Comparison of ENCODE assay signal across 13 cellular contexts in the genomic region with DNA sequence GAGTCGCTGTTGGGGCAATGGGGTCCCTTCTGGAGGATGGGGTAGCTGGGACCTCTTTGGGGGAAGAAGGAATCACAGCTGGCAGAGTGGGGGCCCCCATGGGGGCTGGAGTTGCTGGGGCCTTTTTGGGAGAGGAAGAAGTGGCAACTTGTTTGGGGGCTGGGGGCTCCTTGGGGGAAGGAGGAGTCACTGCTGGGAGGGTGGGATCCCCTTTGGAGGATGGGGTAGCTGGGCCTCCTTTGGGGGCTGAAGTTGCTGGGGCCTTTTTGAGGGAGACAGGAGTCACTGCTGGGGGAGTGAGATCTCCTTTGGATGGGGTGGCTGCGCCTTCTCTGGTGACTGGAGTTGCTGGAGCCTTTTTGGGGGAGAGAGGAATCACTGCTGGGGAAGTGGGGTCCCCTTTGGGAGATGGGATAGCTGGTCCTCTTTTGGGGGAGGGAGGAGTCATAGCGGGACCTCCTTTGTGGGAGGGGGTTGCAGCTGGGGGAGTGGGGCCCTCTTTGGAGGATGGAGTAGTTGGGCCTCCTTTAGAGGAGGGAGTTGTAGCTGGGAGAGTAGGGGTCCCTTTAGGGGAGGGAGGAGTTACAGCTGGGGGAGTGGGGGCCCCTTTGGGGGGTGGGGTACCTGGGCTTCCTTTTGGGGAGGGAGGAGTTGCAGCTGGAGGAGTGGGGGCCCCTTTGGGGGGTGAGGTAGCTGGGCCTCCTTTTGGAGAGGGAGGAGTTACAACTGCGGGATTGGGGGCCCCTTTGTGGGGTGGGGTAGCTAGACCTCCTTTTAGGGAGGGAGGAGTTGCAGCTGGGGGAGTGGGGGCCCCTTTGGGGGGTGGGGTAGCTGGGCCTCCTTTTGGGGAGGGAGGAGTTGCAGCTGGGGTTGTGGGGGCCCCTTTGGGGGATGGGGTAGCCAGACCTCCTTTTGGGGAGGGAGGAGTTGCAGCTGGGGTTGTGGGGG. TPM values are rescaled to one million over a fixed set of nuclear protein-coding genes. Genes with fewer than 3 reads are reported as not detected.
DNase-seq lines count a peak whose midpoint lies in the region; ATAC-seq and TF ChIP-seq lines count a peak whose summit lies in the region.
"Had no signal": no experiment of that assay in that cellular context is flagged by ENCODE, and none has a peak within 500 bp of the region (broad histone marks: within the 10 kb centered on the region; RNA-seq: fewer than 3 reads in every experiment).

No MANE protein-coding gene starts in this region.

- H3K36me3 Mint-ChIP-seq in GM23338 (ENCODE audit: low read depth) = peaks cover 86% of the 10 kb centered on the region
- peaks cover 28% of the 10 kb centered on the region for H3K36me3 Mint-ChIP-seq in activated naive CD8-positive, alpha-beta T cell
- H3K36me3 Mint-ChIP-seq in natural killer cell treated with Interleukin-12 subunit alpha and Interleukin-12 subunit beta and Interleukin-15 and Interleukin-18, amount 100 ng/mL, for 72 hours = peaks cover 60% of the 10 kb centered on the region

- ATAC-seq in GM23338 = no peak
- ATAC-seq in natural killer cell treated with Interleukin-12 subunit alpha and Interleukin-12 subunit beta and Interleukin-15 and Interleukin-18, amount 100 ng/mL, for 72 hours = no peak
- no peak for ATAC-seq in HG03442 (IDR thresholded peaks at IDR 0.05; ENCODE audit: unreplicated experiment)

- peaks cover 55% of the 10 kb centered on the region for H3K4me1 Mint-ChIP-seq in GM23338
- H3K4me1 Mint-ChIP-seq in activated naive CD8-positive, alpha-beta T cell (ENCODE audit: low read depth) = peaks cover 63% of the 10 kb centered on the region
- peaks cover 56 to 57% of the 10 kb centered on the region in 2 donors for H3K4me1 Mint-ChIP-seq in natural killer cell treated with Interleukin-12 subunit alpha and Interleukin-12 subunit beta and Interleukin-15 and Interleukin-18, amount 100 ng/mL, for 72 hours (ENCODE audit: low read depth in 2 of 2)

- peaks cover 15% of the 10 kb centered on the region for H3K27me3 Mint-ChIP-seq in GM23338 (ENCODE audit: insufficient read depth, low read depth, poor library complexity)
- H3K27me3 Mint-ChIP-seq in activated naive CD8-positive, alpha-beta T cell = no peaks in the 10 kb centered on the region
- no peaks in the 10 kb centered on the region for H3K27me3 Mint-ChIP-seq in natural killer cell treated with Interleukin-12 subunit alpha and Interleukin-12 subunit beta and Interleukin-15 and Interleukin-18, amount 100 ng/mL, for 72 hours

- H4K20me1 ChIP-seq in BLaER1 treated with 17β-estradiol and CSF1 and Interleukin-3, amounts not matched to agents 10 nM and 100 nM = peaks cover 87 to 100% (median 94%) of the 10 kb centered on the region in 11 experiments
- H4K20me1 ChIP-seq in GM23338 (replicated peaks; ENCODE audit: insufficient read depth) = peaks cover 72% of the 10 kb centered on the region

- in situ Hi-C loops in G401 (cut with HindIII; ENCODE audit: low sequenced_read_pairs) = no loop called here

- peak overlapping the region in 9 of 11 experiments; percentile 0 to 45 (median 24); a peak in 7 of 22 replicates for H3K9ac ChIP-seq in BLaER1 treated with 17β-estradiol and CSF1 and Interleukin-3, amounts not matched to agents 10 nM and 100 nM

- peak overlapping the region; percentile 36; the same call in 2 of the 3 replicates for H3K4me3 Mint-ChIP-seq in GM23338
- H3K4me3 Mint-ChIP-seq in activated naive CD8-positive, alpha-beta T cell = peak overlapping the region; percentile 13
- H3K4me3 Mint-ChIP-seq in natural killer cell treated with Interleukin-12 subunit alpha and Interleukin-12 subunit beta and Interleukin-15 and Interleukin-18, amount 100 ng/mL, for 72 hours = no peak overlapping the region

- H3K36me3 ChIP-seq in BLaER1 treated with 17β-estradiol and CSF1 and Interleukin-3, amounts not matched to agents 10 nM and 100 nM = peaks cover 82 to 96% (median 89%) of the 10 kb centered on the region in 11 experiments
- H3K36me3 ChIP-seq in GM23338 (ENCODE audit: insufficient read depth) = peaks cover 66% of the 10 kb centered on the region

- DNase-seq in GM23338 (ENCODE audit: low spot score) (no peak), GM10266 (ENCODE audit: extremely low spot score) (no peak), G401 (ENCODE audit: low spot score) (no peak)
- no peak for DNase-seq in natural killer cell treated with Interleukin-12 subunit alpha and Interleukin-12 subunit beta and Interleukin-15 and Interleukin-18, amount 100 ng/mL, for 72 hours (ENCODE audit: low spot score)
- DNase-seq: GF-D8; GOT3; NCI-H1930; NCI-H82; retina; stimulated activated CD4-positive, alpha-beta T cell treated with anti-CD3 and anti-CD28 coated beads, Interleukin-2, amount 100 ng/mL, for 24 hours had no signal

- peak overlapping the region in 10 of 11 experiments; percentile 6 to 46 (median 32); a peak in 14 of 22 replicates for H3K4me2 ChIP-seq in BLaER1 treated with 17β-estradiol and CSF1 and Interleukin-3, amounts not matched to agents 10 nM and 100 nM
- H3K4me2 ChIP-seq in GM23338 = no peak overlapping the region

- peak overlapping the region in 9 of 11 experiments; percentile 0 to 63 (median 35); a peak in 12 of 22 replicates for H3K27ac ChIP-seq in BLaER1 treated with 17β-estradiol and CSF1 and Interleukin-3, amounts not matched to agents 10 nM and 100 nM
- no peak overlapping the region for H3K27ac ChIP-seq in GM23338 (ENCODE audit: low read depth)

- no peaks in the 10 kb centered on the region for H3K27me3 ChIP-seq in BLaER1 treated with 17β-estradiol and CSF1 and Interleukin-3, amounts not matched to agents 10 nM and 100 nM
- H3K27me3 ChIP-seq in GM23338 (ENCODE audit: insufficient read depth) = no peaks in the 10 kb centered on the region

- H3K9me2 ChIP-seq in GM23338 (ENCODE audit: insufficient read depth) = peaks cover 5% of the 10 kb centered on the region; the same call in 1 of the 2 replicates

- peaks cover 45 to 65% (median 57%) of the 10 kb centered on the region in 10 experiments for H3K4me1 ChIP-seq in BLaER1 treated with 17β-estradiol and CSF1 and Interleukin-3, amounts not matched to agents 10 nM and 100 nM
- peaks cover 39% of the 10 kb centered on the region for H3K4me1 ChIP-seq in GM23338 (ENCODE audit: insufficient read depth)

- H3K9me3 Mint-ChIP-seq in GM23338 = no peaks in the 10 kb centered on the region; the same call in 2 of the 3 replicates
- H3K9me3 Mint-ChIP-seq in activated naive CD8-positive, alpha-beta T cell (ENCODE audit: low read depth) = no peaks in the 10 kb centered on the region
- no peaks in the 10 kb centered on the region for H3K9me3 Mint-ChIP-seq in natural killer cell treated with Interleukin-12 subunit alpha and Interleukin-12 subunit beta and Interleukin-15 and Interleukin-18, amount 100 ng/mL, for 72 hours

- no peak overlapping the region for H2AFZ ChIP-seq in GM23338

- peaks cover 69% of the 10 kb centered on the region for H3K79me2 ChIP-seq in GM23338 (replicated peaks; ENCODE audit: insufficient read depth)

- TF ChIP-seq CTCF in GM23338 (conservative IDR thresholded peaks at IDR 0.05; ENCODE audit: low read depth in 2 of 2) = no peak
- no peak for TF ChIP-seq CTCF in GM10266 (IDR thresholded peaks at IDR 0.05; ENCODE audit: control insufficient read depth, insufficient read depth, low read depth, missing control alignments)

- no peak overlapping the region for H3K4me3 ChIP-seq in BLaER1 treated with 17β-estradiol and CSF1 and Interleukin-3, amounts not matched to agents 10 nM and 100 nM
- H3K4me3 ChIP-seq in GM23338 = no peak overlapping the region

- peaks cover 41% of the 10 kb centered on the region for H3F3A ChIP-seq in GM23338 (replicated peaks; ENCODE audit: low read depth)

- H3K27ac Mint-ChIP-seq in GM23338 = peak overlapping the region; percentile 83; the same call in 1 of the 2 replicates
- peak overlapping the region; percentile 75 for H3K27ac Mint-ChIP-seq in activated naive CD8-positive, alpha-beta T cell
- peak overlapping the region; percentile 73 to 77 for H3K27ac Mint-ChIP-seq in natural killer cell treated with Interleukin-12 subunit alpha and Interleukin-12 subunit beta and Interleukin-15 and Interleukin-18, amount 100 ng/mL, for 72 hours

- no peaks in the 10 kb centered on the region for H3K9me3 ChIP-seq in BLaER1 treated with 17β-estradiol and CSF1 and Interleukin-3, amounts not matched to agents 10 nM and 100 nM (replicated peaks in 1 of 11)

TF ChIP-seq in GM23338, 12 proteins besides CTCF, POLR2A, EP300 and RAD21 (continues in another document):
- TF ChIP-seq ZNF331 (CRISPR knock-in tag; IDR thresholded peaks at IDR 0.05; ENCODE audit: low read depth) = no peak
- no peak for TF ChIP-seq STAT1 (IDR thresholded peaks at IDR 0.05; ENCODE audit: unreplicated experiment)
- no peak for TF ChIP-seq POLR2AphosphoS5 (IDR thresholded peaks at IDR 0.05; ENCODE audit: low read depth)
- TF ChIP-seq ZNF114 (CRISPR knock-in tag; IDR thresholded peaks at IDR 0.05) = no peak
- TF ChIP-seq CREB1 (CRISPR knock-in tag; IDR thresholded peaks at IDR 0.05; ENCODE audit: low read depth) = no peak
- no peak for TF ChIP-seq EZH2 (IDR thresholded peaks at IDR 0.05; ENCODE audit: low read depth, unreplicated experiment)

RNA-seq across cellular contexts. Expression of a gene that starts 7.9 kb away (rescaled TPM):
- 1,081 and 1,279 TPM in 2 replicates for total RNA-seq in GM23338 (2014; rRNA removed; shearing (Covaris generic))
- 2,165 and 2,495 TPM in 2 replicates for polyA plus RNA-seq in GM23338 (2016; fragmentation: Nextera tagmentation; extraction: Ambion mirVana)
- 100 to 1,000 TPM; 322 to 563 TPM for total RNA-seq in natural killer cell treated with Interleukin-12 subunit alpha and Interleukin-12 subunit beta and Interleukin-15 and Interleukin-18, amount 100 ng/mL, for 72 hours
- 1,378 and 1,667 TPM in 2 replicates for total RNA-seq in G401 (2014; rRNA removed; shearing (Covaris generic))

RNA-seq across cellular contexts. Expression of a gene that starts 29.1 kb away (rescaled TPM):
- total RNA-seq in GM23338 (2014; rRNA removed; shearing (Covaris generic)) = 334 and 453 TPM in 2 replicates
- 391 and 442 TPM in 2 replicates for polyA plus RNA-seq in GM23338 (2016; fragmentation: Nextera tagmentation; extraction: Ambion mirVana)
- total RNA-seq in natural killer cell treated with Interleukin-12 subunit alpha and Interleukin-12 subunit beta and Interleukin-15 and Interleukin-18, amount 100 ng/mL, for 72 hours = 100 to 1,000 TPM; 201 to 270 TPM
- total RNA-seq in G401 (2014; rRNA removed; shearing (Covaris generic)) = 54.0 and 85.3 TPM in 2 replicates

RNA-seq across cellular contexts. Expression of a gene that starts 34.9 kb away (rescaled TPM):
- total RNA-seq in GM23338 (2014; rRNA removed; shearing (Covaris generic)) = 69.9 and 73.9 TPM in 2 replicates
- polyA plus RNA-seq in GM23338 (2016; fragmentation: Nextera tagmentation; extraction: Ambion mirVana) = 65.6 and 67.9 TPM in 2 replicates
- total RNA-seq in natural killer cell treated with Interleukin-12 subunit alpha and Interleukin-12 subunit beta and Interleukin-15 and Interleukin-18, amount 100 ng/mL, for 72 hours = 10 to 100 TPM; 33.2 to 43.5 TPM
- 11.9 and 25.5 TPM in 2 replicates for total RNA-seq in G401 (2014; rRNA removed; shearing (Covaris generic))

RNA-seq across cellular contexts. Expression of a gene that starts 45.9 kb away (rescaled TPM):
- total RNA-seq in GM23338 (2014; rRNA removed; shearing (Covaris generic)) = 4.3 and 10.3 TPM in 2 replicates
- polyA plus RNA-seq in GM23338 (2016; fragmentation: Nextera tagmentation; extraction: Ambion mirVana) = 2.7 and 5.2 TPM in 2 replicates
- 1 to 10 TPM; 1.0 to 2.7 TPM for total RNA-seq in natural killer cell treated with Interleukin-12 subunit alpha and Interleukin-12 subunit beta and Interleukin-15 and Interleukin-18, amount 100 ng/mL, for 72 hours
- total RNA-seq in G401 (2014; rRNA removed; shearing (Covaris generic)) = 1.8 and 3.0 TPM in 2 replicates
